Comparison of ENCODE assay signal across 8 cellular contexts in genomic region chr7:1290262-1291039, GRCh38. TPM values are rescaled to one million over a fixed set of nuclear protein-coding genes. Genes with fewer than 3 reads are reported as not detected.
DNase-seq lines count a peak whose midpoint lies in the region; ATAC-seq and TF ChIP-seq lines count a peak whose summit lies in the region.

No MANE protein-coding gene starts in this region.

- peaks cover 8% of the 10 kb centered on the region for H3F3A ChIP-seq in SK-N-SH (replicated peaks; ENCODE audit: insufficient read depth)

- DNase-seq in SIG-M5 treated with dmso at 0.1 percent for 504 hours (lab: John Stamatoyannopoulos, UW; ENCODE audit: unreplicated experiment): peak; percentile 27
- DNase-seq in SIG-M5 (lab: John Stamatoyannopoulos, UW): no peak
- no peak for DNase-seq in SK-N-SH
- DNase-seq in medulla oblongata (ENCODE audit: extremely low spot score): peak; percentile 30
- DNase-seq in stromal cell of bone marrow (ENCODE audit: low read depth): peak; percentile 10

- H3K4me2 ChIP-seq in SK-N-SH: peak overlapping the region; percentile 47; the same call in 1 of the 2 replicates

- CTCF ChIA-PET in SK-N-SH (lab: Yijun Ruan, JAX): interaction anchor here (0.9 to 3.3 kb wide), 7 partner anchors 9 to 297 kb away, joined by 3 to 9 read pairs (median 4); no protein-coding TSS in a partner anchor

- H3K36me3 ChIP-seq in SK-N-SH (replicated peaks in 1 of 2; ENCODE audit: control insufficient read depth in 1 of 2, insufficient read depth in 2 of 2, low read length in 1 of 2) (no peaks in the 10 kb centered on the region), duodenal mucosa (ENCODE audit: control insufficient read depth in 1 of 2, insufficient read depth in 2 of 2, low read length in 2 of 2) (no peaks in the 10 kb centered on the region)

- H3K9me3 ChIP-seq in SK-N-SH: no peaks in the 10 kb centered on the region
- H3K9me3 ChIP-seq in duodenal mucosa (ENCODE audit: control insufficient read depth in 1 of 2, low read length in 2 of 2): no peaks in the 10 kb centered on the region

- peaks cover 0 to 4% of the 10 kb centered on the region in 2 experiments; a peak in 2 of 4 replicates for H3K4me1 ChIP-seq in SK-N-SH (ENCODE audit: control insufficient read depth in 1 of 2, insufficient read depth in 2 of 2, low read depth in 1 of 2, low read length in 1 of 2)
- peaks cover 0 to 4% of the 10 kb centered on the region in 2 donors for H3K4me1 ChIP-seq in duodenal mucosa (ENCODE audit: control insufficient read depth in 1 of 2, insufficient read depth in 2 of 2, low read length in 2 of 2)

- no peaks in the 10 kb centered on the region for H3K9me2 ChIP-seq in SK-N-SH

- POLR2A ChIA-PET in SK-N-SH (lab: Yijun Ruan, JAX): no interaction called here

- H3K27ac ChIP-seq in SK-N-SH (ENCODE audit: low read depth in 2 of 2, low read length in 1 of 2): no peak overlapping the region
- H3K27ac ChIP-seq in duodenal mucosa (ENCODE audit: low read depth, low read length): no peak overlapping the region

- H3K4me3 ChIP-seq in SK-N-SH (ENCODE audit: low read depth in 2 of 2, low read length in 1 of 2) (no peak overlapping the region; a peak in 1 of 4 replicates), duodenal mucosa (ENCODE audit: low read depth in 1 of 2, low read length in 2 of 2) (peak overlapping the region; percentile 51 to 52)

- WGBS in SK-N-SH (ENCODE audit: low lambda C conversion rate): 3% methylated on average over 39 of the region's 50 CpGs

- H3K79me2 ChIP-seq in SK-N-SH (ENCODE audit: insufficient read depth): no peaks in the 10 kb centered on the region

- TF ChIP-seq CTCF in SK-N-SH (IDR thresholded peaks at IDR 0.05): peak; percentile 34

- H4K20me1 ChIP-seq in SK-N-SH (ENCODE audit: insufficient read depth): 0 out of 2 replicates have a peak, but pooled peaks cover 9% of the 10 kb centered on the region

- no peak overlapping the region for H3K9ac ChIP-seq in SK-N-SH
- H3K9ac ChIP-seq in duodenal mucosa (ENCODE audit: low read depth in 1 of 2, low read length in 2 of 2): no peak overlapping the region

- 0 out of 2 replicates have a peak overlapping the region, but pooled peaks have one; percentile 27 for H2AFZ ChIP-seq in SK-N-SH (ENCODE audit: low read depth)

- H3K27me3 ChIP-seq in SK-N-SH (ENCODE audit: insufficient read depth) (peaks cover 92% of the 10 kb centered on the region), duodenal mucosa (ENCODE audit: control insufficient read depth in 1 of 2, insufficient read depth in 2 of 2, low read length in 2 of 2) (peaks cover 22 to 25% of the 10 kb centered on the region in 2 donors)

- no peak for TF ChIP-seq RAD21 in SK-N-SH (IDR thresholded peaks at IDR 0.05; ENCODE audit: low read length)

- ATAC-seq in HG03039 (IDR thresholded peaks at IDR 0.05; ENCODE audit: unreplicated experiment) (no peak), HG02763 (IDR thresholded peaks at IDR 0.05; ENCODE audit: unreplicated experiment) (no peak)

- TF ChIP-seq EP300 in SK-N-SH (IDR thresholded peaks at IDR 0.05; ENCODE audit: borderline replicate concordance in 1 of 2, low read depth in 1 of 2, low read length in 1 of 2): no peak

TF ChIP-seq in SK-N-SH, 30 proteins besides CTCF, POLR2A, EP300 and RAD21:
- no peak for TF ChIP-seq MAX (IDR thresholded peaks at IDR 0.05; ENCODE audit: low read depth)
- no peak for TF ChIP-seq GATA2 (CRISPR knock-in tag; IDR thresholded peaks at IDR 0.05)
- TF ChIP-seq POLR2AphosphoS5 (IDR thresholded peaks at IDR 0.05; ENCODE audit: low read depth, low read length): no peak
- TF ChIP-seq NFIC (IDR thresholded peaks at IDR 0.05; ENCODE audit: borderline replicate concordance): no peak
- TF ChIP-seq TEAD4 (IDR thresholded peaks at IDR 0.05; ENCODE audit: borderline replicate concordance, insufficient read depth): no peak
- TF ChIP-seq, protein P1, sequence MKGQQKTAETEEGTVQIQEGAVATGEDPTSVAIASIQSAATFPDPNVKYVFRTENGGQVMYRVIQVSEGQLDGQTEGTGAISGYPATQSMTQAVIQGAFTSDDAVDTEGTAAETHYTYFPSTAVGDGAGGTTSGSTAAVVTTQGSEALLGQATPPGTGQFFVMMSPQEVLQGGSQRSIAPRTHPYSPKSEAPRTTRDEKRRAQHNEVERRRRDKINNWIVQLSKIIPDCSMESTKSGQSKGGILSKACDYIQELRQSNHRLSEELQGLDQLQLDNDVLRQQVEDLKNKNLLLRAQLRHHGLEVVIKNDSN (IDR thresholded peaks at IDR 0.05; ENCODE audit: borderline replicate concordance, low read depth): no peak
- TF ChIP-seq IRF3 (IDR thresholded peaks at IDR 0.05; ENCODE audit: low read depth, low read length): no peak
- TF ChIP-seq PBX3 (IDR thresholded peaks at IDR 0.05): no peak
- TF ChIP-seq NRF1 (IDR thresholded peaks at IDR 0.05; ENCODE audit: low read depth, low read length): no peak
- TF ChIP-seq TAF1 (IDR thresholded peaks at IDR 0.05; ENCODE audit: borderline replicate concordance, low read depth, low read length): no peak
- no peak for TF ChIP-seq FOXM1 (IDR thresholded peaks at IDR 0.05; ENCODE audit: low read depth)

RNA-seq across cellular contexts. Expression of gene UNCX, which starts 57.8 kb away (rescaled TPM):
- polyA plus RNA-seq in SK-N-SH (2012; rRNA removed): not detected in 2 replicates
- not detected in 2 replicates for polyA plus RNA-seq in SK-N-SH (2012; cell fraction: cytosol; rRNA removed)
- polyA plus RNA-seq in SK-N-SH (2012; cell fraction: nucleus; rRNA removed): not detected in 2 replicates

Comparison
In these comparisons a context has a peak if more than half of its experiments do, and no peak if none do; other contexts are left out.
1. DNase-seq: peak in SIG-M5 treated with dmso at 0.1 percent for 504 hours (single experiment), medulla oblongata (single experiment) and stromal cell of bone marrow (single experiment); none in SIG-M5 (single experiment) and SK-N-SH (single experiment).
2. H3K4me3 ChIP-seq: peak in duodenal mucosa (2 of 2); none in SK-N-SH (0 of 2).